In genomic region chr16:30557950-30558788, GRCh38 we compare ENCODE assay signal across 8 cellular contexts. TPM values are rescaled to one million over a fixed set of nuclear protein-coding genes. Genes with fewer than 3 reads are reported as not detected.
DNase-seq lines count a peak whose midpoint lies in the region; ATAC-seq, FAIRE-seq and TF ChIP-seq lines count a peak whose summit lies in the region.

ZNF764 (minus strand) TSS chr16:30558374; CDS start chr16:30558182, 192 bp downstream.

- peaks cover 11% of the 10 kb centered on the region for H3K4me1 ChIP-seq in OCI-LY7 (ENCODE audit: insufficient read depth, low read length, poor library complexity, severe bottlenecking)
- H3K4me1 ChIP-seq in endothelial cell of umbilical vein (ENCODE audit: control insufficient read depth, extremely low read depth, insufficient read depth, low read length): peaks cover 12% of the 10 kb centered on the region

- no peaks in the 10 kb centered on the region for H3K27me3 ChIP-seq in endothelial cell of umbilical vein (ENCODE audit: control insufficient read depth in 2 of 2, insufficient read depth in 2 of 2, low read length in 2 of 2)

- CTCF ChIA-PET in OCI-LY7 (lab: Charles Lee; ENCODE audit: unreplicated experiment) (interaction anchor here (0.6 to 1.1 kb wide), 8 partner anchors 14 to 175 kb away, joined by 3 to 6 read pairs (median 4); partner anchors contain the start of genes SEPTIN1 and ZNF747), endothelial cell of umbilical vein (lab: Charles Lee) (interaction anchor here (0.8 to 2.6 kb wide), 11 partner anchors 12 to 149 kb away, joined by 3 to 27 read pairs (median 5); partner anchors contain the start of genes DCTPP1, ZNF688, ZNF689 and ZNF747)

- H3K4me2 ChIP-seq in OCI-LY7 (ENCODE audit: low read length) (peak within 1 kb of the TSS; percentile 92), endothelial cell of umbilical vein (ENCODE audit: insufficient read depth, low read length) (peak within 1 kb of the TSS; percentile 50)

- peak; percentile 86 for ATAC-seq in GM21515 (IDR thresholded peaks at IDR 0.05; ENCODE audit: unreplicated experiment)

- peak within 1 kb of the TSS; percentile 81 for H2AFZ ChIP-seq in OCI-LY7 (ENCODE audit: low read length)
- peak within 1 kb of the TSS; percentile 68 for H2AFZ ChIP-seq in endothelial cell of umbilical vein (ENCODE audit: low read depth, low read length)

- H3K9me3 ChIP-seq in OCI-LY7 (ENCODE audit: low read length) (no peaks in the 10 kb centered on the region), endothelial cell of umbilical vein (replicated peaks; ENCODE audit: control insufficient read depth, insufficient read depth, low read length) (no peaks in the 10 kb centered on the region)

- H3K79me2 ChIP-seq in OCI-LY7 (ENCODE audit: insufficient read depth, low read depth, low read length) (peaks cover 15% of the 10 kb centered on the region; the same call in 1 of the 2 replicates), endothelial cell of umbilical vein (ENCODE audit: control insufficient read depth, insufficient read depth, low read length) (peaks cover 23% of the 10 kb centered on the region)

- intact Hi-C loops in OCI-LY7 (cut with micrococcal nuclease; ENCODE audit: unreplicated experiment): loop anchor here (1.0 kb wide), 2 partner anchors 14 to 23 kb away; no protein-coding TSS in a partner anchor
- intact Hi-C loops in endothelial cell of umbilical vein (cut with micrococcal nuclease): loop anchor here (1.0 kb wide), 4 partner anchors 14 to 31 kb away; partner anchors contain the start of gene ZNF785

- dilution Hi-C loops in endothelial cell of umbilical vein (cut with MboI; ENCODE audit: extremely low pct_ligation_motif_present, low sequenced_read_pairs): no loop called here

- H3K9ac ChIP-seq in endothelial cell of umbilical vein (replicated peaks; ENCODE audit: extremely low read depth, insufficient read depth, low read length): peak within 1 kb of the TSS; percentile 92

- H3K4me3 ChIP-seq in OCI-LY7 (ENCODE audit: low read depth, low read length, poor library complexity, severe bottlenecking): peak within 1 kb of the TSS; percentile 77
- H3K4me3 ChIP-seq in endothelial cell of umbilical vein (replicated peaks in 1 of 3; ENCODE audit: insufficient read depth in 1 of 3, low read depth in 1 of 3, low read length in 3 of 3): peak within 1 kb of the TSS; percentile 67 to 89 (median 75)

- no peaks in the 10 kb centered on the region for H3K9me2 ChIP-seq in OCI-LY7 (ENCODE audit: insufficient read depth, low read length)

- peak; percentile 99 for FAIRE-seq in endothelial cell of umbilical vein (lab: Jason Lieb, UNC)

- TF ChIP-seq POLR2A in endothelial cell of umbilical vein (IDR thresholded peaks at IDR 0.05; ENCODE audit: low read depth, low read length): peak; percentile 93

- DNase-seq in DMS 273 treated with DMSO at 0.1 percent for 48 hours (lab: John Stamatoyannopoulos, UW): peak; percentile 95
- DNase-seq in HuH-7.5 (ENCODE audit: low spot score): peak; percentile 95
- peak; percentile 98 for DNase-seq in OCI-LY7 (ENCODE audit: low spot score)
- peak; percentile 90 for DNase-seq in activated T-cell treated with anti-CD3 and anti-CD28 coated beads for 1 hour (ENCODE audit: low read depth)
- peak; percentile 98 for DNase-seq in endothelial cell of umbilical vein (ENCODE audit: low read depth, low spot score)
- DNase-seq in middle frontal gyrus (ENCODE audit: extremely low spot score, low spot score): peak; percentile 99
- DNase-seq in stimulated activated CD8-positive, alpha-beta memory T cell treated with anti-CD3 and anti-CD28 coated beads, Interleukin-2, amount 100 ng/mL, for 48 hours (ENCODE audit: low read depth in 2 of 2): peak; percentile 94

- H3K36me3 ChIP-seq in OCI-LY7 (ENCODE audit: insufficient read depth, low read length) (peaks cover 21% of the 10 kb centered on the region), endothelial cell of umbilical vein (ENCODE audit: control insufficient read depth in 2 of 2, extremely low read depth in 1 of 2, insufficient read depth in 2 of 2, low read length in 2 of 2) (peaks cover 3 to 9% of the 10 kb centered on the region in 2 experiments)

- POLR2A ChIA-PET in OCI-LY7 (lab: Charles Lee) (interaction anchor here (0.5 to 2.9 kb wide), 15 partner anchors 10 to 542 kb away, joined by 3 to 54 read pairs (median 4); partner anchors contain the start of genes ZNF688 and ZNF747), endothelial cell of umbilical vein (lab: Charles Lee) (interaction anchor here (0.6 to 2.2 kb wide), 6 partner anchors 13 to 128 kb away, joined by 3 to 13 read pairs (median 4); partner anchors contain the start of genes DCTPP1, ZNF688 and ZNF747)

- H3K27ac ChIP-seq in OCI-LY7 (ENCODE audit: low read depth, low read length, poor library complexity, severe bottlenecking): peak within 1 kb of the TSS; percentile 77
- peak within 1 kb of the TSS; percentile 83 for H3K27ac ChIP-seq in endothelial cell of umbilical vein (ENCODE audit: insufficient read depth, low read depth, low read length)

- no peaks in the 10 kb centered on the region for H3K9me1 ChIP-seq in endothelial cell of umbilical vein (replicated peaks; ENCODE audit: control insufficient read depth, extremely low read depth, insufficient read depth, low read length)

- H4K20me1 ChIP-seq in OCI-LY7 (ENCODE audit: insufficient read depth, low read length) (no peaks in the 10 kb centered on the region), endothelial cell of umbilical vein (replicated peaks; ENCODE audit: control insufficient read depth, extremely low read depth, insufficient read depth, low read length) (no peaks in the 10 kb centered on the region)

- TF ChIP-seq CTCF in OCI-LY7 (conservative IDR thresholded peaks at IDR 0.05; ENCODE audit: low read length) (peak; percentile 50), endothelial cell of umbilical vein (IDR thresholded peaks at IDR 0.05; ENCODE audit: extremely low read depth in 1 of 2, insufficient read depth in 1 of 2, low read depth in 1 of 2, low read length in 2 of 2) (no peak)

- BruUV-seq in OCI-LY7 (replicated peaks; lab: Mats Ljungman, UMichigan) (TSS peak; percentile 60), endothelial cell of umbilical vein (replicated peaks; lab: Mats Ljungman, UMichigan) (TSS peak; percentile 35)

TF ChIP-seq in endothelial cell of umbilical vein, 7 proteins besides CTCF, POLR2A, EP300 and RAD21:
- TF ChIP-seq EZH2 (IDR thresholded peaks at IDR 0.05; ENCODE audit: borderline replicate concordance, low read depth, low read length, severe bottlenecking): no peak
- peak; percentile 73 for TF ChIP-seq POLR2AphosphoS5 (IDR thresholded peaks at IDR 0.05; ENCODE audit: insufficient read depth, low read depth, low read length)
- TF ChIP-seq MYC (IDR thresholded peaks at IDR 0.05; ENCODE audit: low read depth, low read length): no peak
- TF ChIP-seq FOS (IDR thresholded peaks at IDR 0.05; ENCODE audit: borderline replicate concordance, insufficient read depth, low read length): peak; percentile 76
- peak; percentile 28 for TF ChIP-seq JUN (IDR thresholded peaks at IDR 0.05; ENCODE audit: borderline replicate concordance, insufficient read depth, insufficient read length, low read depth)
- no peak for TF ChIP-seq GATA2 (IDR thresholded peaks at IDR 0.05; ENCODE audit: insufficient read depth, insufficient read length, low read depth, low read length)
- TF ChIP-seq, protein P1, sequence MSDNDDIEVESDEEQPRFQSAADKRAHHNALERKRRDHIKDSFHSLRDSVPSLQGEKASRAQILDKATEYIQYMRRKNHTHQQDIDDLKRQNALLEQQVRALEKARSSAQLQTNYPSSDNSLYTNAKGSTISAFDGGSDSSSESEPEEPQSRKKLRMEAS (IDR thresholded peaks at IDR 0.05; ENCODE audit: insufficient read depth, insufficient read length): no peak
TF ChIP-seq in endothelial cell of umbilical vein: peak in this region for 3.

RNA-seq across cellular contexts. Expression of gene ZNF764, which starts in this region (rescaled TPM):
- total RNA-seq in OCI-LY7 (2014; rRNA removed; shearing (Covaris generic)): 10.5 and 14.6 TPM in 2 replicates
- total RNA-seq in OCI-LY7 (2022) (12.8 and 13.8 TPM in 2 replicates), endothelial cell of umbilical vein (10.7 and 12.1 TPM in 2 replicates)
- 5.0 and 7.9 TPM in 2 replicates for polyA plus RNA-seq in endothelial cell of umbilical vein
- polyA plus RNA-seq in endothelial cell of umbilical vein (2011; cell fraction: cytosol; rRNA removed): 3.0 and 3.9 TPM in 2 replicates
- 5.8 and 6.2 TPM in 2 replicates for polyA plus RNA-seq in endothelial cell of umbilical vein (2011; cell fraction: nucleus; rRNA removed)
- 3.8 and 4.2 TPM in 2 replicates for polyA plus RNA-seq in endothelial cell of umbilical vein (2012)
- polyA minus RNA-seq in endothelial cell of umbilical vein: 4.8 and 5.0 TPM in 2 replicates
- polyA minus RNA-seq in endothelial cell of umbilical vein (2011; cell fraction: cytosol; rRNA and poly(A)+ RNA removed): 5.7 TPM
- polyA minus RNA-seq in endothelial cell of umbilical vein (2011; cell fraction: nucleus; rRNA and poly(A)+ RNA removed): 3.6 and 4.1 TPM in 2 replicates

Comparison
In these comparisons a context has a peak if more than half of its experiments do, and no peak if none do; other contexts are left out.
1. Peak in every context shown above with its lines: DNase-seq, ATAC-seq, H3K4me3 ChIP-seq and H3K27ac ChIP-seq.